ENCODE assay signal across 8 cellular contexts in genomic region chr11:67507242-67507890, GRCh38. TPM values are rescaled to one million over a fixed set of nuclear protein-coding genes. Genes with fewer than 3 reads are reported as not detected.
DNase-seq lines count a peak whose midpoint lies in the region; ATAC-seq, FAIRE-seq and TF ChIP-seq lines count a peak whose summit lies in the region.

No MANE protein-coding gene starts in this region.

- no peak for TF ChIP-seq EP300 in sigmoid colon (IDR thresholded peaks at IDR 0.05)

- peak overlapping the region; percentile 85 for H3K4me3 Mint-ChIP-seq in astrocyte (ENCODE audit: unreplicated experiment)

- H2AFZ ChIP-seq in astrocyte (ENCODE audit: low read depth, low read length), result peak overlapping the region; percentile 78

- ATAC-seq in HG02973 (IDR thresholded peaks at IDR 0.05; ENCODE audit: unreplicated experiment) (no peak), GM21786 (IDR thresholded peaks at IDR 0.05; ENCODE audit: unreplicated experiment) (no peak), HG03159 (IDR thresholded peaks at IDR 0.05; ENCODE audit: unreplicated experiment) (no peak)

- H3K9me3 ChIP-seq in astrocyte (ENCODE audit: insufficient read depth, low read depth, low read length) (no peaks in the 10 kb centered on the region), sigmoid colon (no peaks in the 10 kb centered on the region)

- H3K27ac ChIP-seq in astrocyte (ENCODE audit: low read depth, low read length) (peak overlapping the region; percentile 55), sigmoid colon (peak overlapping the region; percentile 96 to 99 (median 97))

- H4K20me1 ChIP-seq in astrocyte (ENCODE audit: insufficient read depth, low read length), result peaks cover 34% of the 10 kb centered on the region

- peak overlapping the region; percentile 94 for H3K9ac ChIP-seq in astrocyte (ENCODE audit: low read length)

- H3K36me3 ChIP-seq in astrocyte (ENCODE audit: insufficient read depth, low read length), result no peaks in the 10 kb centered on the region
- H3K36me3 ChIP-seq in sigmoid colon, result peaks cover 0 to 7% (median 0%) of the 10 kb centered on the region in 4 donors

- TF ChIP-seq POLR2A in sigmoid colon (IDR thresholded peaks at IDR 0.05), result no peak

- intact Hi-C loops in sigmoid colon (cut with DNase I), result loop anchor here (2.0 to 5.0 kb wide), 6 partner anchors 25 to 240 kb away; partner anchors contain the start of genes AIP, GRK2, GSTP1 and RPS6KB2

- peak overlapping the region; percentile 77 for H3K27ac Mint-ChIP-seq in astrocyte (ENCODE audit: unreplicated experiment)

- H3K79me2 ChIP-seq in astrocyte (ENCODE audit: insufficient read depth, low read length), result peaks cover 32% of the 10 kb centered on the region

- no peaks in the 10 kb centered on the region for H3K36me3 Mint-ChIP-seq in astrocyte (ENCODE audit: low read depth, unreplicated experiment)

- DNase-seq in GM12864 (ENCODE audit: low read depth) (peak; percentile 64), NCI-H1048 (lab: John Stamatoyannopoulos, UW) (peak; percentile 45), astrocyte (ENCODE audit: low read depth) (peak; percentile 69), iPS DF 4.7 (ENCODE audit: extremely low read depth, low spot score) (peak; percentile 60), sigmoid colon (peak; percentile 88)

- H3K4me1 ChIP-seq in astrocyte (ENCODE audit: insufficient read depth, low read length) (peaks cover 40% of the 10 kb centered on the region), sigmoid colon (peaks cover 0 to 57% (median 48%) of the 10 kb centered on the region in 4 donors)

- H3K4me2 ChIP-seq in astrocyte (ENCODE audit: low read length), result peak overlapping the region; percentile 87

- no peaks in the 10 kb centered on the region for H3K9me3 Mint-ChIP-seq in astrocyte (ENCODE audit: unreplicated experiment)

- H3K4me1 Mint-ChIP-seq in astrocyte (ENCODE audit: low read depth, unreplicated experiment), result peaks cover 11% of the 10 kb centered on the region

- 8 to 30% methylated on average over 34 of the region's 34 CpGs for WGBS in sigmoid colon, 2 donors

- H3K27me3 Mint-ChIP-seq in astrocyte (ENCODE audit: low read depth, unreplicated experiment), result peaks cover 7% of the 10 kb centered on the region

- TF ChIP-seq CTCF in GM12864 (IDR thresholded peaks at IDR 0.05; ENCODE audit: low read depth, low read length, missing control alignments) (no peak), astrocyte (IDR thresholded peaks at IDR 0.05; ENCODE audit: insufficient read depth, low read depth, low read length) (no peak), sigmoid colon (IDR thresholded peaks at IDR 0.05) (no peak)

- no peaks in the 10 kb centered on the region for H3K27me3 ChIP-seq in astrocyte (ENCODE audit: insufficient read depth, low read length)
- H3K27me3 ChIP-seq in sigmoid colon, result peaks cover 9 to 37% (median 32%) of the 10 kb centered on the region in 3 donors

- no peak for FAIRE-seq in astrocyte (lab: Jason Lieb, UNC)

- H3K4me3 ChIP-seq in GM12864 (ENCODE audit: low read depth, low read length) (peak overlapping the region; percentile 76), astrocyte (ENCODE audit: insufficient read depth, low read depth, low read length) (peak overlapping the region; percentile 76), sigmoid colon (peak overlapping the region; percentile 53 to 81 (median 76))

RNA-seq across cellular contexts. Expression of gene CDK2AP2, which starts 0.6 kb away (rescaled TPM):
- total RNA-seq in astrocyte, result 36.1 and 45.0 TPM in 2 replicates
- 10 to 100 TPM; 13.3 to 32.9 (median 23.7) TPM for total RNA-seq in sigmoid colon
- 100 to 1,000 TPM in 2 of 3 donors, 10 to 100 TPM in 1; 64.9 to 126 (median 101) TPM for polyA plus RNA-seq in sigmoid colon

RNA-seq across cellular contexts. Expression of gene PITPNM1, which starts 2.2 kb away (rescaled TPM):
- total RNA-seq in astrocyte, result 61.1 and 71.5 TPM in 2 replicates
- total RNA-seq in sigmoid colon, result 10 to 100 TPM in 1 of 4 donors, 1 to 10 TPM in 3; 3.2 to 16.0 (median 5.6) TPM
- 10 to 100 TPM; 16.2 to 69.1 (median 36.1) TPM for polyA plus RNA-seq in sigmoid colon

RNA-seq across cellular contexts. Expression of gene CABP2, which starts 15.9 kb away (rescaled TPM):
- total RNA-seq in astrocyte (not detected in 2 replicates), sigmoid colon (not detected)
- not detected for polyA plus RNA-seq in sigmoid colon

RNA-seq across cellular contexts. Expression of gene AIP, which starts 24.5 kb away (rescaled TPM):
- total RNA-seq in astrocyte, result 42.1 and 43.6 TPM in 2 replicates
- 100 to 1,000 TPM; 103 to 120 (median 109) TPM for total RNA-seq in sigmoid colon
- 10 to 100 TPM; 71.2 to 82.3 (median 76.6) TPM for polyA plus RNA-seq in sigmoid colon

RNA-seq across cellular contexts. Expression of gene TMEM134, which starts 38.3 kb away (rescaled TPM):
- total RNA-seq in astrocyte (38.0 and 48.1 TPM in 2 replicates), sigmoid colon (100 to 1,000 TPM in 3 of 4 donors, 10 to 100 TPM in 1; 54.6 to 137 (median 121) TPM)
- 10 to 100 TPM; 66.7 to 96.1 (median 69.1) TPM for polyA plus RNA-seq in sigmoid colon
